8 cellular contexts compared by ENCODE assay signal in genomic region chr4:186723207-186724047, GRCh38. TPM values are rescaled to one million over a fixed set of nuclear protein-coding genes. Genes with fewer than 3 reads are reported as not detected.
DNase-seq lines count a peak whose midpoint lies in the region; ATAC-seq and TF ChIP-seq lines count a peak whose summit lies in the region.

TSS of gene FAT1 (minus strand) at chr4:186723856. CDS start at chr4:186709827, 14,029 bp downstream.

- no TSS peak for BruUV-seq in Caco-2 (replicated peaks; lab: Mats Ljungman, UMichigan)

- POLR2A ChIA-PET in Caco-2 (lab: Charles Lee): interaction anchor here (0.6 to 1.5 kb wide), 4 partner anchors 34 to 1909 kb away, joined by 4 to 7 read pairs (median 5); no protein-coding TSS in a partner anchor

- TF ChIP-seq CTCF in Caco-2 (IDR thresholded peaks at IDR 0.05; ENCODE audit: insufficient read depth in 1 of 2, low read depth in 1 of 2, low read length in 1 of 2, severe bottlenecking in 1 of 2, unreplicated experiment in 1 of 2): no peak

- H3K36me3 ChIP-seq in Caco-2 (ENCODE audit: control insufficient read depth, insufficient read depth, low read length): no peaks in the 10 kb centered on the region

- peaks cover 9% of the 10 kb centered on the region for H3K4me1 Mint-ChIP-seq in Caco-2 (ENCODE audit: low read depth, unreplicated experiment)
- H3K4me1 Mint-ChIP-seq in activated naive CD8-positive, alpha-beta T cell (ENCODE audit: low read depth): peaks cover 22% of the 10 kb centered on the region

- H3K4me3 ChIP-seq in Caco-2 (ENCODE audit: low read depth, low read length): peak within 1 kb of the TSS; percentile 83

- CTCF ChIA-PET in Caco-2 (lab: Charles Lee): interaction anchor here (0.8 to 1.5 kb wide), 2 partner anchors 34 to 54 kb away, joined by 4 to 6 read pairs; no protein-coding TSS in a partner anchor

- no peaks in the 10 kb centered on the region for H3K27me3 Mint-ChIP-seq in Caco-2 (ENCODE audit: insufficient read depth, unreplicated experiment)
- peaks cover 37% of the 10 kb centered on the region for H3K27me3 Mint-ChIP-seq in activated naive CD8-positive, alpha-beta T cell

- ATAC-seq in HG03565 (IDR thresholded peaks at IDR 0.05; ENCODE audit: unreplicated experiment): no peak

- H3K27ac Mint-ChIP-seq in Caco-2 (ENCODE audit: unreplicated experiment): peak within 1 kb of the TSS; percentile 82
- H3K27ac Mint-ChIP-seq in activated naive CD8-positive, alpha-beta T cell: no peak within 1 kb of the TSS

- no peaks in the 10 kb centered on the region for H3K9me3 Mint-ChIP-seq in Caco-2 (ENCODE audit: unreplicated experiment)
- H3K9me3 Mint-ChIP-seq in activated naive CD8-positive, alpha-beta T cell (ENCODE audit: low read depth): no peaks in the 10 kb centered on the region

- peaks cover 23% of the 10 kb centered on the region for H3K36me3 Mint-ChIP-seq in Caco-2 (ENCODE audit: insufficient read depth, unreplicated experiment)
- H3K36me3 Mint-ChIP-seq in activated naive CD8-positive, alpha-beta T cell: peaks cover 2% of the 10 kb centered on the region

- peak within 1 kb of the TSS; percentile 92 for H3K4me3 Mint-ChIP-seq in Caco-2 (ENCODE audit: unreplicated experiment)
- peak within 1 kb of the TSS; percentile 66 for H3K4me3 Mint-ChIP-seq in activated naive CD8-positive, alpha-beta T cell

- H3K9me3 ChIP-seq in Caco-2: peaks cover 4% of the 10 kb centered on the region; the same call in 1 of the 2 replicates

- peaks cover 6% of the 10 kb centered on the region; the same call in 1 of the 2 replicates for H3K4me1 ChIP-seq in Caco-2

- intact Hi-C loops in Caco-2 (cut with micrococcal nuclease; ENCODE audit: unreplicated experiment) (loop anchor here (1.0 to 10.0 kb wide), 5 partner anchors 25 to 881 kb away; no protein-coding TSS in a partner anchor), head of caudate nucleus (cut with DNase I) (no loop called here)

- no peaks in the 10 kb centered on the region for H3K27me3 ChIP-seq in Caco-2 (replicated peaks; ENCODE audit: control insufficient read depth, insufficient read depth, low read length)

- DNase-seq in Caco-2 (peak; percentile 62 to 80), HuH-7.5 (ENCODE audit: low spot score) (peak; percentile 44), head of caudate nucleus (peak in 36 of 42 donors; percentile 25 to 76 (median 62)), occipital lobe (lab: John Stamatoyannopoulos, UW) (no peak), HPDE6-E6E7 (ENCODE audit: extremely low spot score) (no peak)
- no peak for DNase-seq in central memory CD4-positive, alpha-beta T cell

RNA-seq across cellular contexts. Expression of gene FAT1, which starts in this region (rescaled TPM):
- total RNA-seq in Caco-2 (2022) (135 and 141 TPM in 2 replicates), occipital lobe (28.4 TPM)

Comparison
In these comparisons a context has a peak if more than half of its experiments do, and no peak if none do; other contexts are left out.
1. DNase-seq: peak in Caco-2 (2 of 2), HuH-7.5 (single experiment) and head of caudate nucleus (36 of 42); none in occipital lobe (single experiment), central memory CD4-positive, alpha-beta T cell (single experiment) and HPDE6-E6E7 (single experiment).